1 cellular context compared by ENCODE assay signal in genomic region chr11:65390099-65390941, GRCh38.
A peak's percentile ranks its signal among the peaks of the same experiment; 100 is the strongest.
TF ChIP-seq lines count a peak whose summit lies in the region.

No MANE protein-coding gene starts in this region.

TF ChIP-seq in K562, 482 proteins besides CTCF, POLR2A, EP300 and RAD21:
- TF ChIP-seq RBFOX2 (IDR thresholded peaks at IDR 0.05; ENCODE audit: low read depth, low read length) (peak; percentile 34), ZNF668 (CRISPR knock-in tag; IDR thresholded peaks at IDR 0.05) (no peak), POLR2G (IDR thresholded peaks at IDR 0.05; ENCODE audit: low read depth, low read length) (peak; percentile 14; the same call in 1 of the 2 replicates)
